In the genomic region with DNA sequence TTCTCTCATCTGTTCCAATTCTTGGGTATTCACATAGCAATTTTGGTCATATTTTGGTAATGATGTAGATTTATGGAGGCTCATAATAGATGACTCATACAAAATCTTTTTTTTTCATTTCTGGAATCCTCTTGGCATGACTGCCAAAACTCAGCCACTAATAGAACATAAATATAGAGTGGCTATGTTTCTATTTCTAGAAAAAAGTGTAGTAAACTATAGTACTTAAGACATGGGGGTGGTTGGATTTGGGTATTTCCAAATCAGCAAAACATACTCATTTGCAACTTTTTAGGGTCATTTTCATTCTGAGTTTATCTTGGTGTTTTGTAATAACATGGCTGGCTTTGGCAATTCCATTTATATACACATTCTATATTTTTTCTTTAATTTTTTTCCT, we compare ENCODE assay signal across 23 cellular contexts.
A peak's percentile ranks its signal among the peaks of the same experiment; 100 is the strongest.
DNase-seq lines count a peak whose midpoint lies in the region; ATAC-seq and TF ChIP-seq lines count a peak whose summit lies in the region.
"Had no signal": no experiment of that assay in that cellular context is flagged by ENCODE, and none has a peak within 500 bp of the region (broad histone marks: within the 10 kb centered on the region; RNA-seq: fewer than 3 reads in every experiment).

No MANE protein-coding gene starts in this region.

- intact Hi-C loops in IMR-90 (cut with micrococcal nuclease) (no loop called here), mammary epithelial cell (cut with micrococcal nuclease) (no loop called here), colonic mucosa (cut with DNase I) (no loop called here)
- intact Hi-C loops in activated CD4-positive, alpha-beta T cell treated with anti-CD3 and anti-CD28 coated beads, Interleukin-2, amount 10 ng/mL, durations not matched to agents 24 days and 14 days (cut with micrococcal nuclease), result no loop called here

- H2AK5ac ChIP-seq in IMR-90 (ENCODE audit: low read depth, low read length), result no peak overlapping the region

- no peak overlapping the region for H2AK9ac ChIP-seq in IMR-90 (replicated peaks; ENCODE audit: low read depth, low read length, poor library complexity)

- H3K27ac ChIP-seq in IMR-90 (ENCODE audit: insufficient read depth, low read length) (no peak overlapping the region), mammary epithelial cell (ENCODE audit: insufficient read depth, low read depth, low read length) (no peak overlapping the region), colonic mucosa (no peak overlapping the region)
- H3K27ac ChIP-seq: right atrium auricular region, transverse colon had no signal

- H4K20me1 ChIP-seq in IMR-90 (ENCODE audit: insufficient read depth, low read length) (no peaks in the 10 kb centered on the region), mammary epithelial cell (ENCODE audit: insufficient read depth, low read length) (no peaks in the 10 kb centered on the region)

- no peak overlapping the region for H4K5ac ChIP-seq in IMR-90 (ENCODE audit: low read depth, low read length)

- H2AFZ ChIP-seq in IMR-90 (replicated peaks; ENCODE audit: low read length, poor library complexity), result no peak overlapping the region
- H2AFZ ChIP-seq in mammary epithelial cell (ENCODE audit: low read depth, low read length), result no peak overlapping the region

- H3K9me3 ChIP-seq in IMR-90 (ENCODE audit: control insufficient read depth, insufficient read depth, low read length) (no peaks in the 10 kb centered on the region), mammary epithelial cell (replicated peaks; ENCODE audit: insufficient read depth, low read length) (no peaks in the 10 kb centered on the region), colonic mucosa (no peaks in the 10 kb centered on the region)
- H3K9me3 ChIP-seq: right atrium auricular region, transverse colon had no signal

- H2BK15ac ChIP-seq in IMR-90 (ENCODE audit: low read depth, low read length), result no peak overlapping the region

- no peak for TF ChIP-seq POLR2A in IMR-90 (IDR thresholded peaks at IDR 0.05; ENCODE audit: low read depth, low read length)

- H3K36me3 Mint-ChIP-seq in activated CD4-positive, alpha-beta T cell treated with anti-CD3 and anti-CD28 coated beads, Interleukin-2, amount 10 ng/mL, durations not matched to agents 24 days and 14 days (ENCODE audit: low read depth), result no peaks in the 10 kb centered on the region
- H3K36me3 Mint-ChIP-seq: activated naive CD8-positive, alpha-beta T cell had no signal

- TF ChIP-seq RAD21 in IMR-90 (IDR thresholded peaks at IDR 0.05; ENCODE audit: low read length), result no peak

- in situ Hi-C loops in IMR-90 (cut with MboI; ENCODE audit: low sequenced_read_pairs) (no loop called here), mammary epithelial cell (cut with MboI; ENCODE audit: low sequenced_read_pairs in 2 of 2) (no loop called here)

- H3K9me3 Mint-ChIP-seq in activated CD4-positive, alpha-beta T cell treated with anti-CD3 and anti-CD28 coated beads, Interleukin-2, amount 10 ng/mL, durations not matched to agents 24 days and 14 days, result no peaks in the 10 kb centered on the region
- H3K9me3 Mint-ChIP-seq: CD4-positive, alpha-beta T cell; central memory CD8-positive, alpha-beta T cell; T-helper 2 cell treated with Interferon-gamma antibody and Interleukin-4, amounts not matched to agents 5 μg/mL and 100 μg/mL, for 36 hours had no signal

- DNase-seq in AG20443 (ENCODE audit: low spot score) (peak; percentile 40), IMR-90 (peak; percentile 77), mammary epithelial cell (peak; percentile 21), hepatic stellate cell (ENCODE audit: low spot score) (peak; percentile 22), HUDEP-2 (lab: John Stamatoyannopoulos, UW; ENCODE audit: unreplicated experiment in 76 of 76) (no peak), colonic mucosa (no peak)
- no peak for DNase-seq in activated CD4-positive, alpha-beta T cell treated with anti-CD3 and anti-CD28 coated beads, Interleukin-2, amount 10 ng/mL, durations not matched to agents 24 days and 14 days
- DNase-seq: activated CD4-positive, CD25-positive, alpha-beta regulatory T cell; CD4-positive, alpha-beta T cell; DMS53; foreskin melanocyte; H9; NCI-H526 treated with DMSO at 0.1 percent for 48 hours; nucleus accumbens; stimulated activated CD4-positive, alpha-beta T cell treated with anti-CD3 and anti-CD28 coated beads, Interleukin-15, amount 100 ng/mL, for 24 hours; stimulated activated naive CD4-positive, alpha-beta T cell treated with Interleukin-2 at 50 U/mL for 16 hours; transverse colon had no signal

- H2BK5ac ChIP-seq in IMR-90 (ENCODE audit: low read depth, low read length, poor library complexity, severe bottlenecking), result no peak overlapping the region

- no peaks in the 10 kb centered on the region for H3K36me3 ChIP-seq in IMR-90 (ENCODE audit: control insufficient read depth, insufficient read depth, low read length)
- no peaks in the 10 kb centered on the region for H3K36me3 ChIP-seq in mammary epithelial cell (ENCODE audit: insufficient read depth, low read length)
- no peaks in the 10 kb centered on the region for H3K36me3 ChIP-seq in colonic mucosa
- H3K36me3 ChIP-seq: right atrium auricular region, transverse colon had no signal

- peaks cover 8% of the 10 kb centered on the region for H3K4me1 Mint-ChIP-seq in activated CD4-positive, alpha-beta T cell treated with anti-CD3 and anti-CD28 coated beads, Interleukin-2, amount 10 ng/mL, durations not matched to agents 24 days and 14 days
- H3K4me1 Mint-ChIP-seq: central memory CD8-positive, alpha-beta T cell had no signal

- dilution Hi-C loops in IMR-90 (cut with HindIII; ENCODE audit: low sequenced_read_pairs, unreplicated experiment), result no loop called here
- dilution Hi-C loops in mammary epithelial cell (cut with HindIII; ENCODE audit: low sequenced_read_pairs), result no loop called here

- H3K4ac ChIP-seq in IMR-90 (ENCODE audit: low read depth, low read length), result no peak overlapping the region

- no TSS peak for BruUV-seq in IMR-90 (replicated peaks; lab: Mats Ljungman, UMichigan)
- BruUV-seq in mammary epithelial cell (replicated peaks; lab: Mats Ljungman, UMichigan), result no TSS peak

- H4K8ac ChIP-seq in IMR-90 (ENCODE audit: low read depth in 2 of 2, low read length in 2 of 2), result no peak overlapping the region

- no peak overlapping the region for H3K23ac ChIP-seq in IMR-90 (ENCODE audit: low read depth, low read length)

- no peaks in the 10 kb centered on the region for H3K79me2 ChIP-seq in mammary epithelial cell (ENCODE audit: insufficient read depth, low read length)

- H3K27me3 Mint-ChIP-seq in activated CD4-positive, alpha-beta T cell treated with anti-CD3 and anti-CD28 coated beads, Interleukin-2, amount 10 ng/mL, durations not matched to agents 24 days and 14 days, result peaks cover 2% of the 10 kb centered on the region
- H3K27me3 Mint-ChIP-seq: CD4-positive, alpha-beta T cell; central memory CD8-positive, alpha-beta T cell had no signal

- H2BK20ac ChIP-seq in IMR-90 (ENCODE audit: low read depth, low read length), result no peak overlapping the region

- H3K27me3 ChIP-seq in IMR-90 (ENCODE audit: control insufficient read depth, insufficient read depth, low read length), result no peaks in the 10 kb centered on the region
- no peaks in the 10 kb centered on the region for H3K27me3 ChIP-seq in mammary epithelial cell (ENCODE audit: insufficient read depth, low read length)
- no peaks in the 10 kb centered on the region for H3K27me3 ChIP-seq in colonic mucosa
- H3K27me3 ChIP-seq: right atrium auricular region, transverse colon had no signal

- peaks cover 6% of the 10 kb centered on the region for H3K4me1 ChIP-seq in IMR-90 (ENCODE audit: control insufficient read depth, insufficient read depth, low read length)
- peaks cover 4% of the 10 kb centered on the region for H3K4me1 ChIP-seq in mammary epithelial cell (ENCODE audit: insufficient read depth, low read length)
- no peaks in the 10 kb centered on the region for H3K4me1 ChIP-seq in colonic mucosa
- H3K4me1 ChIP-seq: right atrium auricular region had no signal

- H3K9me1 ChIP-seq in IMR-90 (ENCODE audit: insufficient read depth, low read length), result peaks cover 4% of the 10 kb centered on the region

- H4K91ac ChIP-seq in IMR-90 (ENCODE audit: insufficient read depth, low read depth, low read length), result no peak overlapping the region

- H3K4me2 ChIP-seq in IMR-90 (ENCODE audit: low read depth, low read length) (no peak overlapping the region), mammary epithelial cell (ENCODE audit: insufficient read depth, low read depth, low read length) (no peak overlapping the region)

- TF ChIP-seq CTCF in IMR-90 (conservative IDR thresholded peaks at IDR 0.05; ENCODE audit: low read depth, low read length) (no peak), mammary epithelial cell (conservative IDR thresholded peaks at IDR 0.05 in 1 of 2, IDR thresholded peaks at IDR 0.05 in 1 of 2; ENCODE audit: extremely low read depth in 1 of 2, insufficient read depth in 1 of 2, low read depth in 1 of 2, low read length in 2 of 2) (no peak), colonic mucosa (IDR thresholded peaks at IDR 0.05) (no peak)

- CTCF ChIA-PET in IMR-90 (lab: Yijun Ruan, JAX) (no interaction called here), mammary epithelial cell (lab: Charles Lee; ENCODE audit: low non-redundant PET) (no interaction called here)

- H3K27ac Mint-ChIP-seq in activated CD4-positive, alpha-beta T cell treated with anti-CD3 and anti-CD28 coated beads, Interleukin-2, amount 10 ng/mL, durations not matched to agents 24 days and 14 days, result no peak overlapping the region
- H3K27ac Mint-ChIP-seq: activated naive CD8-positive, alpha-beta T cell; CD4-positive, alpha-beta T cell; H9; T-helper 2 cell treated with Interferon-gamma antibody and Interleukin-4, amounts not matched to agents 5 μg/mL and 100 μg/mL, for 36 hours had no signal

- H2BK120ac ChIP-seq in IMR-90 (ENCODE audit: low read depth, low read length), result no peak overlapping the region

- no peak overlapping the region for H3K14ac ChIP-seq in IMR-90 (replicated peaks; ENCODE audit: low read depth, low read length)

- no peaks in the 10 kb centered on the region for H3K79me1 ChIP-seq in IMR-90 (ENCODE audit: low read depth in 1 of 2, low read length in 2 of 2)

- ATAC-seq in IMR-90 (ENCODE audit: low read depth) (peak; percentile 63), GM21515 (IDR thresholded peaks at IDR 0.05; ENCODE audit: unreplicated experiment) (no peak)
- ATAC-seq: K562 had no signal

- POLR2A ChIA-PET in IMR-90 (lab: Charles Lee; ENCODE audit: unreplicated experiment), result no interaction called here

- H3K56ac ChIP-seq in IMR-90 (ENCODE audit: extremely low read depth, insufficient read depth, low read length), result no peak overlapping the region

- H3K18ac ChIP-seq in IMR-90 (ENCODE audit: low read depth, low read length), result no peak overlapping the region

- H3K9ac ChIP-seq in IMR-90 (ENCODE audit: low read depth, low read length), result no peak overlapping the region
- H3K9ac ChIP-seq in mammary epithelial cell (ENCODE audit: insufficient read depth, low read length), result no peak overlapping the region
- no peak overlapping the region for H3K9ac ChIP-seq in colonic mucosa (ENCODE audit: low read depth in 2 of 2, low read length in 2 of 2)

- no peak overlapping the region for H3K4me3 ChIP-seq in IMR-90 (ENCODE audit: insufficient read depth, low read depth, low read length)
- H3K4me3 ChIP-seq in mammary epithelial cell (replicated peaks in 1 of 3; ENCODE audit: insufficient read depth in 1 of 3, low read depth in 2 of 3, low read length in 3 of 3), result no peak overlapping the region
- no peak overlapping the region for H3K4me3 ChIP-seq in colonic mucosa
- H3K4me3 ChIP-seq: K562, right atrium auricular region, transverse colon had no signal

- H3K4me3 Mint-ChIP-seq in activated CD4-positive, alpha-beta T cell treated with anti-CD3 and anti-CD28 coated beads, Interleukin-2, amount 10 ng/mL, durations not matched to agents 24 days and 14 days, result no peak overlapping the region
- H3K4me3 Mint-ChIP-seq: activated naive CD8-positive, alpha-beta T cell; CD4-positive, alpha-beta T cell; central memory CD8-positive, alpha-beta T cell; H9; T-helper 2 cell treated with Interferon-gamma antibody and Interleukin-4, amounts not matched to agents 5 μg/mL and 100 μg/mL, for 36 hours had no signal

Comparison
In these comparisons a context has a peak if more than half of its experiments do, and no peak if none do; other contexts are left out.
1. DNase-seq: peak in AG20443 (single experiment), IMR-90 (single experiment), mammary epithelial cell (single experiment) and hepatic stellate cell (single experiment); none in HUDEP-2 (0 of 76), activated CD4-positive, alpha-beta T cell treated with anti-CD3 and anti-CD28 coated beads, Interleukin-2, amount 10 ng/mL, durations not matched to agents 24 days and 14 days (single experiment) and colonic mucosa (single experiment).